1 cellular context compared by ENCODE assay signal in genomic region chr3:13424111-13424844, GRCh38.
TF ChIP-seq lines count a peak whose summit lies in the region.

No MANE protein-coding gene starts in this region.

TF ChIP-seq in K562, 482 proteins besides CTCF, POLR2A, EP300 and RAD21 (continued from another document):
- no peak for TF ChIP-seq FOSL1 (tag; conservative IDR thresholded peaks at IDR 0.05)
- TF ChIP-seq, protein P1, sequence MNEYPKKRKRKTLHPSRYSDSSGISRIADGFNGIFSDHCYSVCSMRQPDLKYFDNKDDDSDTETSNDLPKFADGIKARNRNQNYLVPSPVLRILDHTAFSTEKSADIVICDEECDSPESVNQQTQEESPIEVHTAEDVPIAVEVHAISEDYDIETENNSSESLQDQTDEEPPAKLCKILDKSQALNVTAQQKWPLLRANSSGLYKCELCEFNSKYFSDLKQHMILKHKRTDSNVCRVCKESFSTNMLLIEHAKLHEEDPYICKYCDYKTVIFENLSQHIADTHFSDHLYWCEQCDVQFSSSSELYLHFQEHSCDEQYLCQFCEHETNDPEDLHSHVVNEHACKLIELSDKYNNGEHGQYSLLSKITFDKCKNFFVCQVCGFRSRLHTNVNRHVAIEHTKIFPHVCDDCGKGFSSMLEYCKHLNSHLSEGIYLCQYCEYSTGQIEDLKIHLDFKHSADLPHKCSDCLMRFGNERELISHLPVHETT (CRISPR knock-in tag; conservative IDR thresholded peaks at IDR 0.05 in 1 of 2, IDR thresholded peaks at IDR 0.05 in 1 of 2): peak in 1 of 2 experiments; percentile 37; a peak in 1 of 4 replicates
